Comparison of ENCODE assay signal across 8 cellular contexts in the genomic region with DNA sequence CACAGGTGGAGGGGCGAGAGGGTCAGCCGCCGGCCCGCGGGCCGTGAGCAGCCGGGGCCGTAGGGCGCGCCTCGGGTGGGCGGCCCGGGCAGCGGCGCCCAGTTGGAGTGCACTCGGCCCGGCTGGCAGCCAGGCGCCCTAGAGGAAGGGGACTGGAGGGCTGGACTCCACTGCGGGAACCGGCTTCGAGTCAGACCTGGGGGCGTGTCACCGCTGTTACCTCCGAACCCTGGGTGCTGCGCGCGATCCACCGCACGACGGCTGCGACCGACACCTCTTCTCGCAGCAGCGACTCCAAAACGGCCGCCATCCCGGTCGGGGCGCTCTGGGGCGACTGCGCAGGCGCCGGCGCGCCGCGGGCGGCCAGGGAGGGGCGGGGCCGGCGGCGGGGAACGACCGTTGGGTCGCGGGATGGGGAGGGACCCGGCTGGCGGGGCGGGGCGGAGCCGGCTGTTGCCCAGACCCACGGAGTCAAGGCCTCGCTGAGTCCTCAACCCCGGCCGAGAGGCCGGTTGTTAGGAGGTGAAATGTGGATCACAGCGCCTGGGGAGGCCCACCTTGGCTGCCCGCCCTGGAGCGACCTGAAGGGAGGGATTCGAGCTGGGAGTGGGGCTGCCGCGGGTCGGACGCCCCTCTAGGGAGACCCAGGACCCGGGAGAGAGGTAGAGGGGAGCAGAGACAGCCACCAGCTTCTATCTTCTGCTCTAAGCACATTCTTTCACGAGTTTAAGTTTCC. TPM values are rescaled to one million over a fixed set of nuclear protein-coding genes. Genes with fewer than 3 reads are reported as not detected.
DNase-seq lines count a peak whose midpoint lies in the region; ATAC-seq and TF ChIP-seq lines count a peak whose summit lies in the region.

Gene CDAN1, minus strand, starts transcription at position 336 of the 736 bp plus-strand sequence. Its CDS starts 26 bp downstream, at position 310.

- peak within 1 kb of the TSS; percentile 95 for H2AFZ ChIP-seq in fibroblast of lung (ENCODE audit: low read length)

- no peaks in the 10 kb centered on the region for H4K20me1 ChIP-seq in fibroblast of lung (ENCODE audit: control insufficient read depth, extremely low read depth, insufficient read depth, low read length)

- H3K9ac ChIP-seq in fibroblast of lung (ENCODE audit: insufficient read depth, low read length), result peak within 1 kb of the TSS; percentile 71

- peak within 1 kb of the TSS; percentile 70 for H3K27ac ChIP-seq in fibroblast of lung (ENCODE audit: insufficient read depth, low read length)
- H3K27ac ChIP-seq in naive thymus-derived CD4-positive, alpha-beta T cell (ENCODE audit: low read depth, low read length), result peak within 1 kb of the TSS; percentile 87

- POLR2A ChIA-PET in naive thymus-derived CD4-positive, alpha-beta T cell (lab: Charles Lee), result interaction anchor here (0.7 to 1.2 kb wide), 3 partner anchors 175 to 1335 kb away, joined by 3 to 4 read pairs (median 3); partner anchors contain the start of gene NDUFAF1

- peaks cover 19% of the 10 kb centered on the region for H3K36me3 Mint-ChIP-seq in activated T-helper 1 cell treated with anti-CD3 and anti-CD28 coated beads, Interleukin-12 subunit alpha, Interleukin-12 subunit beta, Interleukin-2, Interleukin-4 antibody, amounts not matched to agents 30 ng/mL and 10 ng/mL and 1 ng/mL, durations not matched to agents 14 hours and 24 hours and 36 hours (ENCODE audit: low read depth)
- peaks cover 3 to 15% (median 8%) of the 10 kb centered on the region in 5 donors for H3K36me3 Mint-ChIP-seq in naive thymus-derived CD4-positive, alpha-beta T cell
- peaks cover 47% of the 10 kb centered on the region for H3K36me3 Mint-ChIP-seq in stimulated activated effector memory CD8-positive, alpha-beta T cell treated with anti-CD3 and anti-CD28 coated beads, Interleukin-12 subunit alpha, Interleukin-12 subunit beta, amount 100 ng/mL, for 72 hours

- no peaks in the 10 kb centered on the region for H3K27me3 Mint-ChIP-seq in activated T-helper 1 cell treated with anti-CD3 and anti-CD28 coated beads, Interleukin-12 subunit alpha, Interleukin-12 subunit beta, Interleukin-2, Interleukin-4 antibody, amounts not matched to agents 30 ng/mL and 10 ng/mL and 1 ng/mL, durations not matched to agents 14 hours and 24 hours and 36 hours (ENCODE audit: insufficient read depth)
- H3K27me3 Mint-ChIP-seq in naive thymus-derived CD4-positive, alpha-beta T cell, result no peaks in the 10 kb centered on the region

- peak within 1 kb of the TSS; percentile 72 for H3K4me3 ChIP-seq in Jurkat, Clone E6-1 (ENCODE audit: low read length)
- peak within 1 kb of the TSS; percentile 69 to 82 (median 72) for H3K4me3 ChIP-seq in fibroblast of lung (replicated peaks in 1 of 4; ENCODE audit: control extremely low read depth in 1 of 4, insufficient read depth in 1 of 4, low read depth in 3 of 4, low read length in 4 of 4)
- peak within 1 kb of the TSS; percentile 65 for H3K4me3 ChIP-seq in naive thymus-derived CD4-positive, alpha-beta T cell (ENCODE audit: low read length)

- peaks cover 7% of the 10 kb centered on the region for H3K4me1 Mint-ChIP-seq in activated T-helper 1 cell treated with anti-CD3 and anti-CD28 coated beads, Interleukin-12 subunit alpha, Interleukin-12 subunit beta, Interleukin-2, Interleukin-4 antibody, amounts not matched to agents 30 ng/mL and 10 ng/mL and 1 ng/mL, durations not matched to agents 14 hours and 24 hours and 36 hours (ENCODE audit: low read depth)
- H3K4me1 Mint-ChIP-seq in naive thymus-derived CD4-positive, alpha-beta T cell, result peaks cover 13 to 26% (median 20%) of the 10 kb centered on the region in 7 donors
- H3K4me1 Mint-ChIP-seq in stimulated activated effector memory CD8-positive, alpha-beta T cell treated with anti-CD3 and anti-CD28 coated beads, Interleukin-12 subunit alpha, Interleukin-12 subunit beta, amount 100 ng/mL, for 72 hours, result peaks cover 18% of the 10 kb centered on the region

- H3K9me3 Mint-ChIP-seq in activated T-helper 1 cell treated with anti-CD3 and anti-CD28 coated beads, Interleukin-12 subunit alpha, Interleukin-12 subunit beta, Interleukin-2, Interleukin-4 antibody, amounts not matched to agents 30 ng/mL and 10 ng/mL and 1 ng/mL, durations not matched to agents 14 hours and 24 hours and 36 hours, result no peaks in the 10 kb centered on the region
- no peaks in the 10 kb centered on the region for H3K9me3 Mint-ChIP-seq in naive thymus-derived CD4-positive, alpha-beta T cell
- no peaks in the 10 kb centered on the region for H3K9me3 Mint-ChIP-seq in stimulated activated effector memory CD8-positive, alpha-beta T cell treated with anti-CD3 and anti-CD28 coated beads, Interleukin-12 subunit alpha, Interleukin-12 subunit beta, amount 100 ng/mL, for 72 hours

- peak; percentile 71 for ATAC-seq in GM21576 (IDR thresholded peaks at IDR 0.05; ENCODE audit: unreplicated experiment)
- ATAC-seq in naive thymus-derived CD4-positive, alpha-beta T cell, result peak; percentile 97
- peak; percentile 97 for ATAC-seq in stimulated activated effector memory CD8-positive, alpha-beta T cell treated with anti-CD3 and anti-CD28 coated beads, Interleukin-12 subunit alpha, Interleukin-12 subunit beta, amount 100 ng/mL, for 72 hours

- no peak for TF ChIP-seq CTCF in fibroblast of lung (conservative IDR thresholded peaks at IDR 0.05 in 1 of 2, IDR thresholded peaks at IDR 0.05 in 1 of 2; ENCODE audit: low read depth in 1 of 2, low read length in 2 of 2)

- H3K4me2 ChIP-seq in fibroblast of lung (ENCODE audit: extremely low read depth, insufficient read depth, low read length), result peak within 1 kb of the TSS; percentile 94

- H3K79me2 ChIP-seq in fibroblast of lung (ENCODE audit: control insufficient read depth, insufficient read depth, low read length), result peaks cover 6% of the 10 kb centered on the region

- H3K36me3 ChIP-seq in fibroblast of lung (ENCODE audit: control insufficient read depth, insufficient read depth, low read length), result peaks cover 15% of the 10 kb centered on the region
- peaks cover 0 to 36% (median 0%) of the 10 kb centered on the region in 3 experiments for H3K36me3 ChIP-seq in naive thymus-derived CD4-positive, alpha-beta T cell (ENCODE audit: control insufficient read depth in 2 of 3, insufficient read depth in 3 of 3, low read length in 3 of 3)

- peak within 1 kb of the TSS; percentile 65 for H3K27ac Mint-ChIP-seq in activated T-helper 1 cell treated with anti-CD3 and anti-CD28 coated beads, Interleukin-12 subunit alpha, Interleukin-12 subunit beta, Interleukin-2, Interleukin-4 antibody, amounts not matched to agents 30 ng/mL and 10 ng/mL and 1 ng/mL, durations not matched to agents 14 hours and 24 hours and 36 hours
- H3K27ac Mint-ChIP-seq in naive thymus-derived CD4-positive, alpha-beta T cell, result peak within 1 kb of the TSS; percentile 78 to 91 (median 86)
- peak within 1 kb of the TSS; percentile 67 for H3K27ac Mint-ChIP-seq in stimulated activated effector memory CD8-positive, alpha-beta T cell treated with anti-CD3 and anti-CD28 coated beads, Interleukin-12 subunit alpha, Interleukin-12 subunit beta, amount 100 ng/mL, for 72 hours

- no peaks in the 10 kb centered on the region for H3K27me3 ChIP-seq in fibroblast of lung (ENCODE audit: control insufficient read depth, insufficient read depth, low read length)
- H3K27me3 ChIP-seq in naive thymus-derived CD4-positive, alpha-beta T cell (ENCODE audit: control insufficient read depth in 2 of 2, insufficient read depth in 2 of 2, low read length in 2 of 2), result no peaks in the 10 kb centered on the region

- CTCF ChIA-PET in naive thymus-derived CD4-positive, alpha-beta T cell (lab: Charles Lee), result no interaction called here

- peaks cover 3% of the 10 kb centered on the region for H3K4me1 ChIP-seq in fibroblast of lung (ENCODE audit: control insufficient read depth, extremely low read depth, insufficient read depth, low read length)
- peaks cover 5 to 6% of the 10 kb centered on the region in 2 donors for H3K4me1 ChIP-seq in naive thymus-derived CD4-positive, alpha-beta T cell (ENCODE audit: control insufficient read depth in 2 of 2, insufficient read depth in 2 of 2, low read length in 2 of 2)

- DNase-seq in DMS114 treated with DMSO at 0.1 percent for 48 hours (lab: John Stamatoyannopoulos, UW; ENCODE audit: unreplicated experiment) (peak; percentile 54), RPMI8226 (peak; percentile 86), fibroblast of lung (ENCODE audit: low read depth in 2 of 2) (peak; percentile 75 to 77)
- peak; percentile 56 for DNase-seq in Jurkat, Clone E6-1 (ENCODE audit: low read depth, low spot score)
- peak; percentile 89 for DNase-seq in activated T-helper 1 cell treated with anti-CD3 and anti-CD28 coated beads, Interleukin-12 subunit alpha, Interleukin-12 subunit beta, Interleukin-2, Interleukin-4 antibody, amounts not matched to agents 30 ng/mL and 10 ng/mL and 1 ng/mL, durations not matched to agents 14 hours and 24 hours and 36 hours (ENCODE audit: low spot score)
- DNase-seq in naive thymus-derived CD4-positive, alpha-beta T cell, result peak; percentile 80 to 95 (median 87)
- peak; percentile 84 to 94 for DNase-seq in stimulated activated effector memory CD8-positive, alpha-beta T cell treated with anti-CD3 and anti-CD28 coated beads, Interleukin-12 subunit alpha, Interleukin-12 subunit beta, amount 100 ng/mL, for 72 hours (ENCODE audit: low spot score in 2 of 2)

- H3K4me3 Mint-ChIP-seq in activated T-helper 1 cell treated with anti-CD3 and anti-CD28 coated beads, Interleukin-12 subunit alpha, Interleukin-12 subunit beta, Interleukin-2, Interleukin-4 antibody, amounts not matched to agents 30 ng/mL and 10 ng/mL and 1 ng/mL, durations not matched to agents 14 hours and 24 hours and 36 hours, result peak within 1 kb of the TSS; percentile 78
- H3K4me3 Mint-ChIP-seq in naive thymus-derived CD4-positive, alpha-beta T cell, result peak within 1 kb of the TSS; percentile 79 to 90 (median 86)
- peak within 1 kb of the TSS; percentile 68 for H3K4me3 Mint-ChIP-seq in stimulated activated effector memory CD8-positive, alpha-beta T cell treated with anti-CD3 and anti-CD28 coated beads, Interleukin-12 subunit alpha, Interleukin-12 subunit beta, amount 100 ng/mL, for 72 hours

- intact Hi-C loops in activated T-helper 1 cell treated with anti-CD3 and anti-CD28 coated beads, Interleukin-12 subunit alpha, Interleukin-12 subunit beta, Interleukin-2, Interleukin-4 antibody, amounts not matched to agents 30 ng/mL and 10 ng/mL and 1 ng/mL, durations not matched to agents 14 hours and 24 hours and 36 hours (cut with micrococcal nuclease), result loop anchor here (1.0 to 10.0 kb wide), 4 partner anchors 184 to 242 kb away; partner anchors contain the start of genes HAUS2, LRRC57, SNAP23 and ZNF106
- intact Hi-C loops in naive thymus-derived CD4-positive, alpha-beta T cell (cut with micrococcal nuclease), result loop anchor here (1.0 to 5.0 kb wide), 8 partner anchors 162 to 1505 kb away; partner anchors contain the start of genes CHP1 (in 1 of the 2), EXD1 (in 1 of the 2), LCMT2 (in 1 of the 2) and SNAP23 (in 1 of the 2)

- no peaks in the 10 kb centered on the region for H3K9me3 ChIP-seq in fibroblast of lung (ENCODE audit: control insufficient read depth, insufficient read depth, low read depth, low read length)
- no peaks in the 10 kb centered on the region for H3K9me3 ChIP-seq in naive thymus-derived CD4-positive, alpha-beta T cell (ENCODE audit: control insufficient read depth in 2 of 3, low read length in 3 of 3)

RNA-seq across cellular contexts. Expression of gene CDAN1, which starts in this region (rescaled TPM):
- polyA plus RNA-seq in Jurkat, Clone E6-1 (2012; ENCODE audit: insufficient read depth, insufficient read length), result 24.3 TPM
- total RNA-seq in activated T-helper 1 cell treated with anti-CD3 and anti-CD28 coated beads, Interleukin-12 subunit alpha, Interleukin-12 subunit beta, Interleukin-2, Interleukin-4 antibody, amounts not matched to agents 30 ng/mL and 10 ng/mL and 1 ng/mL, durations not matched to agents 14 hours and 24 hours and 36 hours, result 24.0 and 26.7 TPM in 2 replicates
- total RNA-seq in fibroblast of lung, result 8.9 and 9.5 TPM in 2 replicates
- 3.0 and 4.1 TPM in 2 replicates for polyA plus RNA-seq in fibroblast of lung
- polyA plus RNA-seq in fibroblast of lung (2012), result 3.8 and 6.4 TPM in 2 replicates
- polyA minus RNA-seq in fibroblast of lung (ENCODE audit: low replicate concordance), result 2.6 and 6.3 TPM in 2 replicates
- total RNA-seq in naive thymus-derived CD4-positive, alpha-beta T cell, result 10 to 100 TPM; 25.8 to 38.0 (median 28.3) TPM
- polyA plus RNA-seq in naive thymus-derived CD4-positive, alpha-beta T cell, result 10 to 100 TPM in 1 of 2 donors, 1 to 10 TPM in 1; 4.1 to 10.8 TPM

Comparison
In these comparisons a context has a peak if more than half of its experiments do, and no peak if none do; other contexts are left out.
1. Peak in every context shown above with its lines: DNase-seq, ATAC-seq, H3K4me3 ChIP-seq and H3K27ac ChIP-seq.